Comparison of ENCODE assay signal across 17 cellular contexts in genomic region chrX:154296731-154297130, GRCh38. TPM values are rescaled to one million over a fixed set of nuclear protein-coding genes. Genes with fewer than 3 reads are reported as not detected.
DNase-seq lines count a peak whose midpoint lies in the region; ATAC-seq and TF ChIP-seq lines count a peak whose summit lies in the region.
"Had no signal": no experiment of that assay in that cellular context is flagged by ENCODE, and none has a peak within 500 bp of the region (broad histone marks: within the 10 kb centered on the region; RNA-seq: fewer than 3 reads in every experiment).

No MANE protein-coding gene starts in this region.

- no peak overlapping the region for H3K27ac Mint-ChIP-seq in chondrocyte (ENCODE audit: unreplicated experiment)
- H3K27ac Mint-ChIP-seq: CD4-positive, alpha-beta memory T cell; GM23338 had no signal

- TF ChIP-seq RAD21 in Ishikawa (IDR thresholded peaks at IDR 0.05; ENCODE audit: low read depth), result no peak

- H3K27me3 Mint-ChIP-seq in chondrocyte (ENCODE audit: low read depth), result no peaks in the 10 kb centered on the region
- H3K27me3 Mint-ChIP-seq: CD4-positive, alpha-beta memory T cell had no signal

- H3K36me3 Mint-ChIP-seq in chondrocyte (ENCODE audit: low read depth), result no peaks in the 10 kb centered on the region
- H3K36me3 Mint-ChIP-seq: CD4-positive, alpha-beta memory T cell had no signal

- no peaks in the 10 kb centered on the region for H3K4me1 Mint-ChIP-seq in chondrocyte (ENCODE audit: low read depth)
- H3K4me1 Mint-ChIP-seq: GM23338 had no signal

- H3K27me3 ChIP-seq in vagina, result no peaks in the 10 kb centered on the region

- no peak for TF ChIP-seq CTCF in HEK293 (tag by site-specific recombination; IDR thresholded peaks at IDR 0.05)
- no peak for TF ChIP-seq CTCF in chondrocyte (IDR thresholded peaks at IDR 0.05)
- no peak for TF ChIP-seq CTCF in vagina (IDR thresholded peaks at IDR 0.05)

- DNase-seq in chondrocyte (ENCODE audit: low spot score) (peak; percentile 46), vagina (ENCODE audit: extremely low spot score in 2 of 2) (no peak)
- DNase-seq: AML-193; CD4-positive, alpha-beta memory T cell; DMS153; DMS79; GDM1 had no signal

- no peak for TF ChIP-seq EP300 in Ishikawa (IDR thresholded peaks at IDR 0.05; ENCODE audit: borderline replicate concordance)

- CTCF ChIA-PET in HEK293 (lab: Yijun Ruan, JAX), result interaction anchor here (0.6 to 1.6 kb wide), 3 partner anchors 10 to 19 kb away, joined by 3 to 6 read pairs (median 4); no protein-coding TSS in a partner anchor

- TF ChIP-seq POLR2A in vagina (IDR thresholded peaks at IDR 0.05), result no peak

- H3K9me3 Mint-ChIP-seq in chondrocyte (ENCODE audit: low read depth), result peaks cover 9% of the 10 kb centered on the region
- H3K9me3 Mint-ChIP-seq: CD4-positive, alpha-beta memory T cell; GM23338 had no signal

- H3K9me3 ChIP-seq in HEK293 (ENCODE audit: control insufficient read depth, insufficient read depth, low read depth, low read length) (no peaks in the 10 kb centered on the region), vagina (no peaks in the 10 kb centered on the region)

- intact Hi-C loops in vagina (cut with DNase I), result no loop called here

- H3K27ac ChIP-seq in HEK293 (ENCODE audit: extremely low read depth, low read depth, low read length) (no peak overlapping the region), vagina (no peak overlapping the region)
- H3K27ac ChIP-seq: C4-2B had no signal

- POLR2A ChIA-PET in HEK293 (lab: Yijun Ruan, JAX), result no interaction called here

- H3K4me3 Mint-ChIP-seq in chondrocyte (ENCODE audit: unreplicated experiment), result no peak overlapping the region
- H3K4me3 Mint-ChIP-seq: CD4-positive, alpha-beta memory T cell; GM23338 had no signal

- H3K4me3 ChIP-seq in HEK293 (ENCODE audit: low read depth, low read length) (no peak overlapping the region), vagina (no peak overlapping the region)
- H3K4me3 ChIP-seq: GM23338, K562 had no signal

- H3K36me3 ChIP-seq in HEK293 (ENCODE audit: control insufficient read depth in 2 of 2, insufficient read depth in 1 of 2, low read length in 2 of 2), result no peaks in the 10 kb centered on the region
- H3K36me3 ChIP-seq in vagina, result no peaks in the 10 kb centered on the region

- no peaks in the 10 kb centered on the region for H3K4me1 ChIP-seq in HEK293 (ENCODE audit: control insufficient read depth, insufficient read depth, low read length)
- no peaks in the 10 kb centered on the region for H3K4me1 ChIP-seq in vagina

- ATAC-seq in GM18907 (IDR thresholded peaks at IDR 0.05; ENCODE audit: unreplicated experiment), result no peak
- no peak for ATAC-seq in HG02981 (IDR thresholded peaks at IDR 0.05; ENCODE audit: unreplicated experiment)
- ATAC-seq: GM23338, HCT116, K562 had no signal

TF ChIP-seq in HEK293, 187 proteins besides CTCF, POLR2A, EP300 and RAD21:
- TF ChIP-seq ZFHX2 (tag by site-specific recombination; conservative IDR thresholded peaks at IDR 0.05) (no peak), GFI1B (tag by site-specific recombination; IDR thresholded peaks at IDR 0.05) (no peak), ZNF423 (tag by site-specific recombination; IDR thresholded peaks at IDR 0.05) (no peak), SETDB1 (IDR thresholded peaks at IDR 0.05; ENCODE audit: insufficient read length, low read length) (peak; percentile 59), BCL6B (tag by site-specific recombination; IDR thresholded peaks at IDR 0.05) (no peak), ZNF658 (tag by site-specific recombination; IDR thresholded peaks at IDR 0.05) (no peak)
- TF ChIP-seq, protein P1, sequence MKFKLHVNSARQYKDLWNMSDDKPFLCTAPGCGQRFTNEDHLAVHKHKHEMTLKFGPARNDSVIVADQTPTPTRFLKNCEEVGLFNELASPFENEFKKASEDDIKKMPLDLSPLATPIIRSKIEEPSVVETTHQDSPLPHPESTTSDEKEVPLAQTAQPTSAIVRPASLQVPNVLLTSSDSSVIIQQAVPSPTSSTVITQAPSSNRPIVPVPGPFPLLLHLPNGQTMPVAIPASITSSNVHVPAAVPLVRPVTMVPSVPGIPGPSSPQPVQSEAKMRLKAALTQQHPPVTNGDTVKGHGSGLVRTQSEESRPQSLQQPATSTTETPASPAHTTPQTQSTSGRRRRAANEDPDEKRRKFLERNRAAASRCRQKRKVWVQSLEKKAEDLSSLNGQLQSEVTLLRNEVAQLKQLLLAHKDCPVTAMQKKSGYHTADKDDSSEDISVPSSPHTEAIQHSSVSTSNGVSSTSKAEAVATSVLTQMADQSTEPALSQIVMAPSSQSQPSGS (tag by site-specific recombination; IDR thresholded peaks at IDR 0.05; ENCODE audit: low read depth), result no peak
- TF ChIP-seq, protein P2, sequence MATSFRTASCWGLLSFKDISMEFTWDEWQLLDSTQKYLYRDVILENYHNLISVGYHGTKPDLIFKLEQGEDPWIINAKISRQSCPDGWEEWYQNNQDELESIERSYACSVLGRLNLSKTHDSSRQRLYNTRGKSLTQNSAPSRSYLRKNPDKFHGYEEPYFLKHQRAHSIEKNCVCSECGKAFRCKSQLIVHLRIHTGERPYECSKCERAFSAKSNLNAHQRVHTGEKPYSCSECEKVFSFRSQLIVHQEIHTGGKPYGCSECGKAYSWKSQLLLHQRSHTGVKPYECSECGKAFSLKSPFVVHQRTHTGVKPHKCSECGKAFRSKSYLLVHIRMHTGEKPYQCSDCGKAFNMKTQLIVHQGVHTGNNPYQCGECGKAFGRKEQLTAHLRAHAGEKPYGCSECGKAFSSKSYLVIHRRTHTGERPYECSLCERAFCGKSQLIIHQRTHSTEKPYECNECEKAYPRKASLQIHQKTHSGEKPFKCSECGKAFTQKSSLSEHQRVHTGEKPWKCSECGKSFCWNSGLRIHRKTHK (tag by site-specific recombination; IDR thresholded peaks at IDR 0.05), result no peak

TF ChIP-seq in Ishikawa, 13 proteins besides CTCF, POLR2A, EP300 and RAD21:
- TF ChIP-seq EGR1 (IDR thresholded peaks at IDR 0.05), result no peak
- peak; percentile 45 for TF ChIP-seq CEBPB (IDR thresholded peaks at IDR 0.05)

RNA-seq across cellular contexts. Expression of gene TKTL1, which starts 1.1 kb away (rescaled TPM):
- total RNA-seq in chondrocyte (not detected in 3 replicates), vagina (not detected)
- total RNA-seq: GM23338, HT-29 had no signal

RNA-seq across cellular contexts. Expression of gene TEX28, which starts 1.8 kb away (rescaled TPM):
- total RNA-seq in chondrocyte (not detected in 3 replicates), vagina (not detected)
- total RNA-seq: CD4-positive, alpha-beta memory T cell; Daoy; GM23338; HT-29; K562 had no signal

RNA-seq across cellular contexts. Expression of gene OPN1MW3, which starts 39.3 kb away (rescaled TPM):
- total RNA-seq in chondrocyte, result not detected in 3 replicates
- not detected for total RNA-seq in vagina
- total RNA-seq: CD4-positive, alpha-beta memory T cell; Daoy; GM23338; HT-29; K562 had no signal
